In genomic region chr9:133327834-133328484, GRCh38 we compare ENCODE assay signal across 23 cellular contexts. TPM values are rescaled to one million over a fixed set of nuclear protein-coding genes. Genes with fewer than 3 reads are reported as not detected.
DNase-seq lines count a peak whose midpoint lies in the region; ATAC-seq and TF ChIP-seq lines count a peak whose summit lies in the region.
"Had no signal": no experiment of that assay in that cellular context is flagged by ENCODE, and none has a peak within 500 bp of the region (broad histone marks: within the 10 kb centered on the region; RNA-seq: fewer than 3 reads in every experiment).

No MANE protein-coding gene starts in this region.

- ATAC-seq in activated CD8-positive, alpha-beta memory T cell treated with anti-CD3 and anti-CD28 coated beads, Interleukin-2, amount 10 ng/mL, durations not matched to agents 7 days and 5 days: no peak
- no peak for ATAC-seq in GM21390 (IDR thresholded peaks at IDR 0.05; ENCODE audit: unreplicated experiment)

- DNase-seq in activated CD8-positive, alpha-beta memory T cell treated with anti-CD3 and anti-CD28 coated beads for 24 hours: peak; percentile 54
- DNase-seq in activated CD8-positive, alpha-beta memory T cell treated with anti-CD3 and anti-CD28 coated beads, Interleukin-2, amount 10 ng/mL, durations not matched to agents 7 days and 5 days: no peak
- DNase-seq in chondrocyte (ENCODE audit: low spot score): peak; percentile 48
- peak; percentile 50 to 54 for DNase-seq in suprapubic skin (ENCODE audit: low spot score in 2 of 2)
- DNase-seq in AG08395 (ENCODE audit: low spot score): no peak
- DNase-seq: activated CD4-positive, alpha-beta T cell treated with anti-CD3 and anti-CD28 coated beads for 4 hours; AML-193; CD8-positive, alpha-beta memory T cell; GM23248; heart right ventricle; MG63; NCI-H2081; NCI-H345; NCI-H748 treated with DMSO at 0.1 percent for 48 hours; nucleus accumbens; upper lobe of left lung had no signal

- no peak overlapping the region for H3K27ac Mint-ChIP-seq in activated CD8-positive, alpha-beta memory T cell treated with anti-CD3 and anti-CD28 coated beads, Interleukin-2, amount 10 ng/mL, durations not matched to agents 7 days and 5 days
- H3K27ac Mint-ChIP-seq in chondrocyte (ENCODE audit: unreplicated experiment): no peak overlapping the region
- H3K27ac Mint-ChIP-seq: activated T-helper 1 cell treated with anti-CD3 and anti-CD28 coated beads, Interleukin-12 subunit alpha, Interleukin-12 subunit beta, Interleukin-2, Interleukin-4 antibody, amounts not matched to agents 30 ng/mL and 10 ng/mL and 1 ng/mL, durations not matched to agents 14 hours and 24 hours and 36 hours; memory B cell had no signal

- no peak overlapping the region for H3K4me3 Mint-ChIP-seq in activated CD8-positive, alpha-beta memory T cell treated with anti-CD3 and anti-CD28 coated beads, Interleukin-2, amount 10 ng/mL, durations not matched to agents 7 days and 5 days
- no peak overlapping the region for H3K4me3 Mint-ChIP-seq in chondrocyte (ENCODE audit: unreplicated experiment)
- H3K4me3 Mint-ChIP-seq: activated T-helper 1 cell treated with anti-CD3 and anti-CD28 coated beads, Interleukin-12 subunit alpha, Interleukin-12 subunit beta, Interleukin-2, Interleukin-4 antibody, amounts not matched to agents 30 ng/mL and 10 ng/mL and 1 ng/mL, durations not matched to agents 14 hours and 24 hours and 36 hours; IgD-negative memory B cell; memory B cell had no signal

- peaks cover 1% of the 10 kb centered on the region for H3K4me1 Mint-ChIP-seq in activated CD8-positive, alpha-beta memory T cell treated with anti-CD3 and anti-CD28 coated beads, Interleukin-2, amount 10 ng/mL, durations not matched to agents 7 days and 5 days
- H3K4me1 Mint-ChIP-seq in chondrocyte (ENCODE audit: low read depth): no peaks in the 10 kb centered on the region

- no peaks in the 10 kb centered on the region for H3K9me3 ChIP-seq in suprapubic skin
- H3K9me3 ChIP-seq: heart right ventricle, MG63, psoas muscle, SJSA1, upper lobe of left lung had no signal

- no peak overlapping the region for H3K27ac ChIP-seq in suprapubic skin
- H3K27ac ChIP-seq: epithelial cell of prostate, GM23248, heart right ventricle, psoas muscle, SJSA1, upper lobe of left lung had no signal

- no peaks in the 10 kb centered on the region for H3K27me3 ChIP-seq in suprapubic skin
- H3K27me3 ChIP-seq: MG63, upper lobe of left lung had no signal

- H3K4me1 ChIP-seq in suprapubic skin: no peaks in the 10 kb centered on the region
- H3K4me1 ChIP-seq: heart right ventricle, psoas muscle, SJSA1 had no signal

- peaks cover 17% of the 10 kb centered on the region for H3K36me3 Mint-ChIP-seq in activated CD8-positive, alpha-beta memory T cell treated with anti-CD3 and anti-CD28 coated beads, Interleukin-2, amount 10 ng/mL, durations not matched to agents 7 days and 5 days
- peaks cover 18% of the 10 kb centered on the region for H3K36me3 Mint-ChIP-seq in chondrocyte (ENCODE audit: low read depth)

- no peak for TF ChIP-seq CTCF in chondrocyte (IDR thresholded peaks at IDR 0.05)
- no peak for TF ChIP-seq CTCF in suprapubic skin (IDR thresholded peaks at IDR 0.05)

- TF ChIP-seq EP300 in suprapubic skin (IDR thresholded peaks at IDR 0.05): no peak

- peaks cover 28% of the 10 kb centered on the region for H3K36me3 ChIP-seq in suprapubic skin

- no peak for TF ChIP-seq POLR2A in suprapubic skin (IDR thresholded peaks at IDR 0.05)

- no peak overlapping the region for H3K4me3 ChIP-seq in suprapubic skin
- H3K4me3 ChIP-seq: GM23248, heart right ventricle, MG63, psoas muscle, SJSA1, upper lobe of left lung had no signal

- no peaks in the 10 kb centered on the region for H3K9me3 Mint-ChIP-seq in activated CD8-positive, alpha-beta memory T cell treated with anti-CD3 and anti-CD28 coated beads, Interleukin-2, amount 10 ng/mL, durations not matched to agents 7 days and 5 days (ENCODE audit: low read depth)
- peaks cover 3% of the 10 kb centered on the region for H3K9me3 Mint-ChIP-seq in chondrocyte (ENCODE audit: low read depth)
- H3K9me3 Mint-ChIP-seq: activated T-helper 1 cell treated with anti-CD3 and anti-CD28 coated beads, Interleukin-12 subunit alpha, Interleukin-12 subunit beta, Interleukin-2, Interleukin-4 antibody, amounts not matched to agents 30 ng/mL and 10 ng/mL and 1 ng/mL, durations not matched to agents 14 hours and 24 hours and 36 hours; memory B cell had no signal

- CTCF ChIA-PET in activated CD8-positive, alpha-beta memory T cell treated with anti-CD3 and anti-CD28 coated beads, Interleukin-2, amount 10 ng/mL, durations not matched to agents 7 days and 5 days (lab: Charles Lee): interaction anchor here (0.6 kb wide), 1 partner anchor 27 kb away, joined by 3 read pairs; no protein-coding TSS in a partner anchor

- H3K27me3 Mint-ChIP-seq in activated CD8-positive, alpha-beta memory T cell treated with anti-CD3 and anti-CD28 coated beads, Interleukin-2, amount 10 ng/mL, durations not matched to agents 7 days and 5 days: no peaks in the 10 kb centered on the region
- H3K27me3 Mint-ChIP-seq in chondrocyte (ENCODE audit: low read depth): no peaks in the 10 kb centered on the region
- H3K27me3 Mint-ChIP-seq: CD8-positive, alpha-beta memory T cell; IgD-negative memory B cell; memory B cell had no signal

- WGBS in suprapubic skin: 94% methylated on average over 10 of the region's 10 CpGs

RNA-seq across cellular contexts. Expression of gene SURF6, which starts 8.0 kb away (rescaled TPM):
- total RNA-seq in activated CD8-positive, alpha-beta memory T cell treated with anti-CD3 and anti-CD28 coated beads, Interleukin-2, amount 10 ng/mL, durations not matched to agents 7 days and 5 days: 10 to 100 TPM; 12.9 to 16.5 TPM
- total RNA-seq in chondrocyte (14.6 to 16.0 TPM (median 15.1 TPM) in 3 replicates), suprapubic skin (10 to 100 TPM; 11.5 to 17.1 (median 15.8) TPM)

RNA-seq across cellular contexts. Expression of gene MED22, which starts 20.0 kb away (rescaled TPM):
- 10 to 100 TPM; 28.8 to 35.9 TPM for total RNA-seq in activated CD8-positive, alpha-beta memory T cell treated with anti-CD3 and anti-CD28 coated beads, Interleukin-2, amount 10 ng/mL, durations not matched to agents 7 days and 5 days
- total RNA-seq in chondrocyte: 24.6 to 27.8 TPM (median 26.0 TPM) in 3 replicates
- total RNA-seq in suprapubic skin: 10 to 100 TPM; 11.5 to 27.4 (median 18.8) TPM

RNA-seq across cellular contexts. Expression of gene RPL7A, which starts 20.1 kb away (rescaled TPM):
- total RNA-seq in activated CD8-positive, alpha-beta memory T cell treated with anti-CD3 and anti-CD28 coated beads, Interleukin-2, amount 10 ng/mL, durations not matched to agents 7 days and 5 days: 1,000 to 10,000 TPM; 1,729 to 2,113 TPM
- total RNA-seq in chondrocyte: 1,095 to 1,183 TPM (median 1,126 TPM) in 3 replicates
- 1,000 to 10,000 TPM; 1,468 to 3,048 (median 2,531) TPM for total RNA-seq in suprapubic skin

RNA-seq across cellular contexts. Expression of gene SURF1, which starts 28.3 kb away (rescaled TPM):
- total RNA-seq in activated CD8-positive, alpha-beta memory T cell treated with anti-CD3 and anti-CD28 coated beads, Interleukin-2, amount 10 ng/mL, durations not matched to agents 7 days and 5 days: 10 to 100 TPM; 35.4 to 35.6 TPM
- total RNA-seq in chondrocyte: 27.2 to 31.3 TPM (median 31.0 TPM) in 3 replicates
- total RNA-seq in suprapubic skin: 10 to 100 TPM; 29.1 to 45.0 (median 33.4) TPM

RNA-seq across cellular contexts. Expression of gene SURF2, which starts 28.4 kb away (rescaled TPM):
- 10 to 100 TPM; 14.9 to 23.2 TPM for total RNA-seq in activated CD8-positive, alpha-beta memory T cell treated with anti-CD3 and anti-CD28 coated beads, Interleukin-2, amount 10 ng/mL, durations not matched to agents 7 days and 5 days
- total RNA-seq in chondrocyte (12.5 to 13.3 TPM (median 13.2 TPM) in 3 replicates), suprapubic skin (10 to 100 TPM; 15.3 to 42.3 (median 31.2) TPM)

Comparison
In these comparisons a context has a peak if more than half of its experiments do, and no peak if none do; other contexts are left out.
1. DNase-seq: peak in activated CD8-positive, alpha-beta memory T cell treated with anti-CD3 and anti-CD28 coated beads for 24 hours (single experiment), chondrocyte (single experiment) and suprapubic skin (2 of 2); none in activated CD8-positive, alpha-beta memory T cell treated with anti-CD3 and anti-CD28 coated beads, Interleukin-2, amount 10 ng/mL, durations not matched to agents 7 days and 5 days (single experiment) and AG08395 (single experiment).